17 cellular contexts compared by ENCODE assay signal in genomic region chr3:133956982-133957381, GRCh38.
DNase-seq lines count a peak whose midpoint lies in the region; ATAC-seq, FAIRE-seq and TF ChIP-seq lines count a peak whose summit lies in the region.
"Had no signal": no experiment of that assay in that cellular context is flagged by ENCODE, and none has a peak within 500 bp of the region (broad histone marks: within the 10 kb centered on the region; RNA-seq: fewer than 3 reads in every experiment).

No MANE protein-coding gene starts in this region.

- 73 to 89% (median 78%) methylated on average over 6 of the region's 6 CpGs for WGBS in heart left ventricle, 4 donors
- whole genome bisulfite sequencing in K562 (ENCODE audit: insufficient coverage, low coverage, missing lambda C conversion rate), result 0% methylated on average over 6 of the region's 6 CpGs

- no peak for FAIRE-seq in K562 (lab: Jason Lieb, UNC)
- FAIRE-seq: GM12878, GM19239, H1 had no signal

- ATAC-seq in heart left ventricle, result no peak
- no peak for ATAC-seq in K562
- ATAC-seq in lower lobe of right lung, result no peak
- ATAC-seq in GM18511 (IDR thresholded peaks at IDR 0.05; ENCODE audit: unreplicated experiment), result no peak
- ATAC-seq: CD8-positive, alpha-beta T cell; GM12878 had no signal

- TF ChIP-seq CTCF in left ventricle myocardium inferior (IDR thresholded peaks at IDR 0.05; ENCODE audit: borderline replicate concordance), result no peak
- TF ChIP-seq CTCF in heart left ventricle (IDR thresholded peaks at IDR 0.05), result no peak
- TF ChIP-seq CTCF in K562 (IDR thresholded peaks at IDR 0.05 in 2 of 3, conservative IDR thresholded peaks at IDR 0.05 in 1 of 3; ENCODE audit: insufficient read depth in 2 of 3, low read depth in 1 of 3, low read length in 3 of 3), result no peak
- TF ChIP-seq CTCF in lower lobe of right lung (IDR thresholded peaks at IDR 0.05), result no peak

- H3K4me3 ChIP-seq in left ventricle myocardium inferior (no peak overlapping the region), heart left ventricle (no peak overlapping the region), K562 (no peak overlapping the region), lower lobe of right lung (no peak overlapping the region)
- H3K4me3 ChIP-seq: BLaER1 treated with 17β-estradiol and CSF1 and Interleukin-3, amounts not matched to agents 10 nM and 100 nM; GM12878 had no signal

- no peak for DNase-seq in left ventricle myocardium inferior
- no peak for DNase-seq in heart left ventricle
- peak; percentile 44 for DNase-seq in Daoy (ENCODE audit: low read depth)
- no peak for DNase-seq in K562 (ENCODE audit: extremely low read depth in 1 of 4, low spot score in 3 of 4)
- peak; percentile 14 for DNase-seq in lower lobe of right lung
- no peak for DNase-seq in SKM-1 treated with dmso at 0.1 percent for 144 hours (lab: John Stamatoyannopoulos, UW; ENCODE audit: unreplicated experiment)
- no peak for DNase-seq in iPS-NIHi7 (ENCODE audit: extremely low spot score)
- DNase-seq: 8988T; Calu3; CD8-positive, alpha-beta T cell; EL; H9 had no signal

- H2AFZ ChIP-seq in K562 (ENCODE audit: low read depth, low read length), result no peak overlapping the region

- no peak overlapping the region for H3K9ac ChIP-seq in K562 (ENCODE audit: insufficient read depth in 1 of 2, low read depth in 2 of 2, low read length in 2 of 2)
- H3K9ac ChIP-seq: BLaER1 treated with 17β-estradiol and CSF1 and Interleukin-3, amounts not matched to agents 10 nM and 100 nM had no signal

- no peak overlapping the region for H3K4me2 ChIP-seq in K562 (ENCODE audit: insufficient read depth, low read length)
- H3K4me2 ChIP-seq: BLaER1 treated with 17β-estradiol and CSF1 and Interleukin-3, amounts not matched to agents 10 nM and 100 nM had no signal

- no peak for TF ChIP-seq POLR2A in heart left ventricle (IDR thresholded peaks at IDR 0.05)
- TF ChIP-seq POLR2A in K562 (conservative IDR thresholded peaks at IDR 0.05), result no peak

- no peaks in the 10 kb centered on the region; the same call in 1 of the 2 replicates for H4K20me1 ChIP-seq in K562 (replicated peaks; ENCODE audit: control insufficient read depth, insufficient read depth, low read length)
- H4K20me1 ChIP-seq: BLaER1 treated with 17β-estradiol and CSF1 and Interleukin-3, amounts not matched to agents 10 nM and 100 nM had no signal

- no peaks in the 10 kb centered on the region for H3K9me1 ChIP-seq in K562 (ENCODE audit: control insufficient read depth, insufficient read depth, low read length)

- no peaks in the 10 kb centered on the region for H3K79me2 ChIP-seq in K562 (ENCODE audit: control insufficient read depth, insufficient read depth, low read length)

- POLR2A ChIA-PET in K562 (lab: Yijun Ruan, JAX), result no interaction called here

- H3K4me1 ChIP-seq in left ventricle myocardium inferior (peaks cover 32% of the 10 kb centered on the region), heart left ventricle (peaks cover 0 to 24% (median 0%) of the 10 kb centered on the region in 12 donors), K562 (replicated peaks in 1 of 2; ENCODE audit: control insufficient read depth in 2 of 2, insufficient read depth in 2 of 2, low read length in 2 of 2) (no peaks in the 10 kb centered on the region; a peak in 1 of 5 replicates), lower lobe of right lung (peaks cover 10% of the 10 kb centered on the region)
- H3K4me1 ChIP-seq: BLaER1 treated with 17β-estradiol and CSF1 and Interleukin-3, amounts not matched to agents 10 nM and 100 nM had no signal

- H3K27ac ChIP-seq in left ventricle myocardium inferior (replicated peaks) (peak overlapping the region; percentile 64), heart left ventricle (no peak overlapping the region), K562 (ENCODE audit: extremely low read depth, low read depth, low read length) (no peak overlapping the region), lower lobe of right lung (no peak overlapping the region)
- H3K27ac ChIP-seq: BLaER1 treated with 17β-estradiol and CSF1 and Interleukin-3, amounts not matched to agents 10 nM and 100 nM had no signal

- H3K27me3 ChIP-seq in left ventricle myocardium inferior (ENCODE audit: low read depth) (no peaks in the 10 kb centered on the region), heart left ventricle (no peaks in the 10 kb centered on the region), K562 (ENCODE audit: control insufficient read depth in 2 of 2, insufficient read depth in 2 of 2, low read length in 2 of 2) (peaks cover 0 to 29% of the 10 kb centered on the region in 2 experiments; a peak in 3 of 5 replicates), lower lobe of right lung (ENCODE audit: low read depth) (no peaks in the 10 kb centered on the region)
- H3K27me3 ChIP-seq: BLaER1 treated with 17β-estradiol and CSF1 and Interleukin-3, amounts not matched to agents 10 nM and 100 nM had no signal

- no TSS peak for BruUV-seq in K562 (replicated peaks; lab: Mats Ljungman, UMichigan)

- no peak for TF ChIP-seq EP300 in K562 (IDR thresholded peaks at IDR 0.05; ENCODE audit: low read length)

- intact Hi-C loops in left ventricle myocardium inferior (cut with micrococcal nuclease) (no loop called here), heart left ventricle (cut with DNase I) (no loop called here), K562 (cut with micrococcal nuclease) (no loop called here), lower lobe of right lung (cut with DNase I) (no loop called here)

- in situ Hi-C loops in K562 (cut with MboI), result no loop called here

- no peak for TF ChIP-seq RAD21 in K562 (CRISPR knock-in tag; conservative IDR thresholded peaks at IDR 0.05 in 1 of 2, IDR thresholded peaks at IDR 0.05 in 1 of 2)

- H3K9me3 ChIP-seq in left ventricle myocardium inferior (replicated peaks), result no peaks in the 10 kb centered on the region
- no peaks in the 10 kb centered on the region for H3K9me3 ChIP-seq in heart left ventricle
- no peaks in the 10 kb centered on the region; the same call in 1 of the 2 replicates for H3K9me3 ChIP-seq in K562 (replicated peaks; ENCODE audit: control insufficient read depth, insufficient read depth, low read depth, low read length)
- no peaks in the 10 kb centered on the region for H3K9me3 ChIP-seq in lower lobe of right lung

- H3K36me3 ChIP-seq in left ventricle myocardium inferior (no peaks in the 10 kb centered on the region), heart left ventricle (no peaks in the 10 kb centered on the region), K562 (ENCODE audit: control insufficient read depth, insufficient read depth, low read length) (no peaks in the 10 kb centered on the region), lower lobe of right lung (peaks cover 7% of the 10 kb centered on the region)
- H3K36me3 ChIP-seq: BLaER1 treated with 17β-estradiol and CSF1 and Interleukin-3, amounts not matched to agents 10 nM and 100 nM had no signal

- CTCF ChIA-PET in K562 (lab: Yijun Ruan, JAX; ENCODE audit: low intra/inter-chr PET ratio), result no interaction called here

TF ChIP-seq in K562, 482 proteins besides CTCF, POLR2A, EP300 and RAD21:
- no peak for TF ChIP-seq ELF1 (tag; IDR thresholded peaks at IDR 0.05)
- 0 out of 2 replicates have a peak, but pooled peaks have one; percentile 16 for TF ChIP-seq ATF3 (IDR thresholded peaks at IDR 0.05)
- TF ChIP-seq ATF3 (CRISPR knock-in tag; conservative IDR thresholded peaks at IDR 0.05), result no peak

Comparison
In these comparisons a context has a peak if more than half of its experiments do, and no peak if none do; other contexts are left out.
1. DNase-seq: peak in Daoy (single experiment) and lower lobe of right lung (single experiment); none in left ventricle myocardium inferior (single experiment), heart left ventricle (0 of 5), K562 (0 of 4), SKM-1 treated with dmso at 0.1 percent for 144 hours (single experiment) and iPS-NIHi7 (single experiment).